21 cellular contexts compared by ENCODE assay signal in genomic region chr5:92508271-92508670, GRCh38.
A peak's percentile ranks its signal among the peaks of the same experiment; 100 is the strongest.
DNase-seq lines count a peak whose midpoint lies in the region; FAIRE-seq and TF ChIP-seq lines count a peak whose summit lies in the region.
"Had no signal": no experiment of that assay in that cellular context is flagged by ENCODE, and none has a peak within 500 bp of the region (broad histone marks: within the 10 kb centered on the region; RNA-seq: fewer than 3 reads in every experiment).

No MANE protein-coding gene starts in this region.

- H3K4me3 ChIP-seq in bronchial epithelial cell (ENCODE audit: low read depth, low read length) (no peak overlapping the region), kidney (ENCODE audit: low read length in 2 of 2) (no peak overlapping the region)

- H3K27me3 ChIP-seq in bronchial epithelial cell (ENCODE audit: control insufficient read depth, insufficient read depth, low read length): no peaks in the 10 kb centered on the region

- H3K4me1 ChIP-seq in kidney (ENCODE audit: control insufficient read depth in 1 of 2, insufficient read depth in 1 of 2, low read depth in 1 of 2, low read length in 2 of 2): no peaks in the 10 kb centered on the region

- FAIRE-seq in bronchial epithelial cell (lab: Jason Lieb, UNC) (peak; percentile 7), kidney (lab: Jason Lieb, UNC) (no peak)
- FAIRE-seq: D721Med, HepG2 had no signal

- peaks cover 4 to 29% of the 10 kb centered on the region in 2 donors for H3K9me3 ChIP-seq in kidney (ENCODE audit: control insufficient read depth in 1 of 2, low read length in 2 of 2)

- in situ Hi-C loops in ACHN (cut with HindIII; ENCODE audit: low pct_ligation_motif_present, low pct_unique_long_range_greater_than_20kb, low sequenced_read_pairs) (no loop called here), KBM-7 (cut with MboI; ENCODE audit: low pct_unique_long_range_greater_than_20kb, low sequenced_read_pairs) (no loop called here)

- no peak overlapping the region for H3K9ac ChIP-seq in kidney (ENCODE audit: low read length in 2 of 2)

- no peaks in the 10 kb centered on the region for H3K36me3 ChIP-seq in bronchial epithelial cell (ENCODE audit: control insufficient read depth, insufficient read depth, low read length)
- H3K36me3 ChIP-seq in kidney (ENCODE audit: control insufficient read depth in 1 of 2, insufficient read depth in 2 of 2, low read length in 2 of 2): no peaks in the 10 kb centered on the region

- H3K27ac ChIP-seq in kidney (ENCODE audit: low read depth in 2 of 2, low read length in 2 of 2): no peak overlapping the region
- H3K27ac ChIP-seq: C4-2B had no signal

- TF ChIP-seq CTCF in bronchial epithelial cell (IDR thresholded peaks at IDR 0.05; ENCODE audit: insufficient read depth, low read length, severe bottlenecking): no peak
- TF ChIP-seq CTCF in kidney (IDR thresholded peaks at IDR 0.05; ENCODE audit: borderline replicate concordance, extremely low read depth, insufficient read depth): no peak

- DNase-seq in ACHN (peak; percentile 14), LHCN-M2 (ENCODE audit: low read depth) (peak; percentile 42), bronchial epithelial cell (ENCODE audit: low read depth) (peak; percentile 29), kidney glomerular epithelial cell (lab: John Stamatoyannopoulos, UW) (peak; percentile 12), kidney (no peak), DMS 273 (lab: John Stamatoyannopoulos, UW; ENCODE audit: unreplicated experiment) (no peak), KBM-7 (no peak)
- DNase-seq: 8988T, EL, KG1, NCI-H1105, NCI-H2081, NCI-H2171, NCI-H345, NCI-H526, OCI-M1, RPMI8226, SHP77 had no signal

- intact Hi-C loops in kidney (cut with DNase I): no loop called here

Comparison
In these comparisons a context has a peak if more than half of its experiments do, and no peak if none do; other contexts are left out.
1. DNase-seq: peak in ACHN (single experiment), LHCN-M2 (single experiment), bronchial epithelial cell (single experiment) and kidney glomerular epithelial cell (single experiment); none in kidney (single experiment), DMS 273 (single experiment) and KBM-7 (single experiment).